In genomic region chr2:207334631-207335371, GRCh38 we compare ENCODE assay signal across 8 cellular contexts.
A peak's percentile ranks its signal among the peaks of the same experiment; 100 is the strongest.
DNase-seq lines count a peak whose midpoint lies in the region; ATAC-seq and TF ChIP-seq lines count a peak whose summit lies in the region.

No MANE protein-coding gene starts in this region.

- TF ChIP-seq CTCF in body of pancreas (IDR thresholded peaks at IDR 0.05), result no peak

- no peaks in the 10 kb centered on the region for H3K9me3 ChIP-seq in CD4-positive, alpha-beta memory T cell (ENCODE audit: control insufficient read depth in 1 of 2, low read length in 2 of 2)
- H3K9me3 ChIP-seq in body of pancreas, result no peaks in the 10 kb centered on the region

- H3K4me3 ChIP-seq in CD4-positive, alpha-beta memory T cell (ENCODE audit: low read length in 2 of 2), result no peak overlapping the region
- no peak overlapping the region for H3K4me3 ChIP-seq in body of pancreas

- POLR2A ChIA-PET in CD4-positive, alpha-beta memory T cell (lab: Charles Lee; ENCODE audit: partially characterized antibody), result no interaction called here

- H3K27me3 ChIP-seq in CD4-positive, alpha-beta memory T cell (ENCODE audit: insufficient read depth, low read length), result no peaks in the 10 kb centered on the region
- no peaks in the 10 kb centered on the region for H3K27me3 ChIP-seq in body of pancreas

- WGBS in body of pancreas, 2 donors, result 31 to 38% methylated on average over 20 of the region's 20 CpGs

- intact Hi-C loops in CD4-positive, alpha-beta memory T cell (cut with micrococcal nuclease), result loop anchor here (10.0 kb wide), 2 partner anchors 170 to 350 kb away; partner anchors contain the start of gene KLF7
- intact Hi-C loops in body of pancreas (cut with DNase I), result no loop called here

- no peak overlapping the region for H3K27ac ChIP-seq in CD4-positive, alpha-beta memory T cell (ENCODE audit: low read depth, low read length)
- peak overlapping the region; percentile 19 to 64 (median 51) for H3K27ac ChIP-seq in body of pancreas

- H3K4me1 ChIP-seq in CD4-positive, alpha-beta memory T cell (ENCODE audit: insufficient read depth, low read length), result peaks cover 45% of the 10 kb centered on the region
- H3K4me1 ChIP-seq in body of pancreas, result peaks cover 9% of the 10 kb centered on the region

- peak overlapping the region in 3 of 7 donors; percentile 25 to 72 (median 39) for H3K27ac Mint-ChIP-seq in CD4-positive, alpha-beta memory T cell

- TF ChIP-seq POLR2A in body of pancreas (IDR thresholded peaks at IDR 0.05), result no peak

- H3K36me3 ChIP-seq in CD4-positive, alpha-beta memory T cell (ENCODE audit: insufficient read depth, low read length), result no peaks in the 10 kb centered on the region
- H3K36me3 ChIP-seq in body of pancreas (replicated peaks in 1 of 2; ENCODE audit: insufficient read depth in 1 of 2, low read depth in 2 of 2), result no peaks in the 10 kb centered on the region

- H3K27me3 Mint-ChIP-seq in CD4-positive, alpha-beta memory T cell, result peaks cover 0 to 1% of the 10 kb centered on the region in 2 donors

- CTCF ChIA-PET in CD4-positive, alpha-beta memory T cell (lab: Charles Lee; ENCODE audit: partially characterized antibody), result interaction anchor here (1.0 kb wide), 1 partner anchor 168 kb away, joined by 3 read pairs; no protein-coding TSS in a partner anchor

- no peak for DNase-seq in CD4-positive, alpha-beta memory T cell
- DNase-seq in NCI-H2227 treated with DMSO at 0.1 percent for 48 hours (lab: John Stamatoyannopoulos, UW) (peak; percentile 33), body of pancreas (peak; percentile 21 to 62 (median 47)), iPS-NIHi7 (ENCODE audit: extremely low spot score) (peak; percentile 90), NCI-H510A treated with DMSO at 0.1 percent for 48 hours (lab: John Stamatoyannopoulos, UW) (no peak), activated gamma-delta T cell treated with Interleukin-2 at 50 U/mL for 16 hours (no peak)
- DNase-seq in stimulated activated CD4-positive, alpha-beta T cell treated with anti-CD3 and anti-CD28 coated beads, Interleukin-12 subunit alpha, Interleukin-12 subunit beta, amount 100 ng/mL, for 48 hours (ENCODE audit: low read depth in 2 of 3, low spot score in 1 of 3), result peak in 2 of 3 donors; percentile 18 to 51

- peak; percentile 38 for ATAC-seq in GM21619 (IDR thresholded peaks at IDR 0.05; ENCODE audit: unreplicated experiment)
- peak; percentile 69 for ATAC-seq in body of pancreas

- H3K36me3 Mint-ChIP-seq in CD4-positive, alpha-beta memory T cell, result no peaks in the 10 kb centered on the region

- H3K4me3 Mint-ChIP-seq in CD4-positive, alpha-beta memory T cell, result peak overlapping the region; percentile 39 to 79 (median 69)

- H3K4me1 Mint-ChIP-seq in CD4-positive, alpha-beta memory T cell, result peaks cover 34 to 53% (median 40%) of the 10 kb centered on the region in 4 donors

- no peaks in the 10 kb centered on the region for H3K9me3 Mint-ChIP-seq in CD4-positive, alpha-beta memory T cell

Comparison
In these comparisons a context has a peak if more than half of its experiments do, and no peak if none do; other contexts are left out.
1. DNase-seq: peak in NCI-H2227 treated with DMSO at 0.1 percent for 48 hours (single experiment), body of pancreas (4 of 4), iPS-NIHi7 (single experiment) and stimulated activated CD4-positive, alpha-beta T cell treated with anti-CD3 and anti-CD28 coated beads, Interleukin-12 subunit alpha, Interleukin-12 subunit beta, amount 100 ng/mL, for 48 hours (2 of 3); none in CD4-positive, alpha-beta memory T cell (0 of 5), NCI-H510A treated with DMSO at 0.1 percent for 48 hours (single experiment) and activated gamma-delta T cell treated with Interleukin-2 at 50 U/mL for 16 hours (single experiment).